8 cellular contexts compared by ENCODE assay signal in the genomic region with DNA sequence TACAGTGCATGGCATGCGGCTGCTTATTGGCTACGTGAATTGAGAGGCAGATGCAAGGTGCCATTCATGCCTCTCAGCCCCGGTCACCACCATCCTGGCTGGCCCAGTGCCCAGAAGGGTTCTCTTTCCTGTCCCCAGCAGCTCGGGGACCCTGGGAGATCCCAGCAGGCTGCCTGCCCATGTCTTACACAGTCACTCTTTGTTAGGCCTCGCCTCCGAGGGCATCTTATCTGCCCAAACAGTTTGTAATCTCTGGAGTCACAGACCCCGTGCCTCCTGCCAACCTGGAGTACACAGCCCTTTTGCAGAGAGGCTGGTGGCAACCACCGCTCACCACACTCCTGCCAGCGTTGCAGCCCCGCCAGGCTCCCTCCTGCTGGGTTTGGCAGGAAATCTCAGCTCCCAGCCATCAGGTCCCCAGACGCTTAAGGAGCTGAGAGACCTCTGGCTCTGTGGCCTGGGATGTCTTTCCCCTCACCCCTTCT. TPM values are rescaled to one million over a fixed set of nuclear protein-coding genes. Genes with fewer than 3 reads are reported as not detected.
DNase-seq lines count a peak whose midpoint lies in the region; ATAC-seq and TF ChIP-seq lines count a peak whose summit lies in the region.

No MANE protein-coding gene starts in this region.

- H3K27ac ChIP-seq in OCI-LY1 (ENCODE audit: low read depth, low read length, poor library complexity, severe bottlenecking): peak overlapping the region; percentile 68

- no peaks in the 10 kb centered on the region for H3F3A ChIP-seq in OCI-LY1 (ENCODE audit: insufficient read depth, low read length)

- H3K27ac Mint-ChIP-seq in stimulated activated naive CD8-positive, alpha-beta T cell treated with anti-CD3 and anti-CD28 coated beads, Interleukin-15, amount 100 ng/mL, for 72 hours: peak overlapping the region; percentile 51 to 74

- H4K20me1 ChIP-seq in OCI-LY1 (ENCODE audit: insufficient read depth, low read length): no peaks in the 10 kb centered on the region

- no peak overlapping the region for H3K4me3 Mint-ChIP-seq in stimulated activated naive CD8-positive, alpha-beta T cell treated with anti-CD3 and anti-CD28 coated beads, Interleukin-15, amount 100 ng/mL, for 72 hours

- H3K4me1 Mint-ChIP-seq in stimulated activated naive CD8-positive, alpha-beta T cell treated with anti-CD3 and anti-CD28 coated beads, Interleukin-15, amount 100 ng/mL, for 72 hours: peaks cover 48% of the 10 kb centered on the region

- no peaks in the 10 kb centered on the region for H3K9me3 ChIP-seq in OCI-LY1 (ENCODE audit: low read length)

- no peaks in the 10 kb centered on the region for H3K9me3 Mint-ChIP-seq in stimulated activated naive CD8-positive, alpha-beta T cell treated with anti-CD3 and anti-CD28 coated beads, Interleukin-15, amount 100 ng/mL, for 72 hours

- no peaks in the 10 kb centered on the region for H3K79me2 ChIP-seq in OCI-LY1 (ENCODE audit: insufficient read depth, low read length)

- DNase-seq in NCI-H510A treated with DMSO at 0.1 percent for 48 hours (lab: John Stamatoyannopoulos, UW) (peak; percentile 76), NCI-H510A (lab: John Stamatoyannopoulos, UW) (no peak)
- DNase-seq in stimulated activated naive CD8-positive, alpha-beta T cell treated with anti-CD3 and anti-CD28 coated beads, Interleukin-15, amount 100 ng/mL, for 72 hours: no peak
- DNase-seq in effector CD8-positive, alpha-beta T cell (lab: John Stamatoyannopoulos, UW): no peak
- DNase-seq in stimulated activated CD4-positive, alpha-beta T cell treated with anti-CD3 and anti-CD28 coated beads, Interleukin-15, amount 100 ng/mL, for 24 hours: no peak
- no peak for DNase-seq in activated effector memory CD4-positive, alpha-beta T cell treated with Interleukin-2 at 50 U/mL for 16 hours

- peak overlapping the region; percentile 19; the same call in 1 of the 2 replicates for H3K9ac ChIP-seq in OCI-LY1 (ENCODE audit: low read length)

- H3K4me3 ChIP-seq in OCI-LY1 (ENCODE audit: low read depth, low read length, poor library complexity, severe bottlenecking): no peak overlapping the region

- no peaks in the 10 kb centered on the region for H3K9me2 ChIP-seq in OCI-LY1 (ENCODE audit: low read depth, low read length)

- peaks cover 26% of the 10 kb centered on the region for H3K36me3 ChIP-seq in OCI-LY1 (ENCODE audit: insufficient read depth, low read length)

- no peak overlapping the region for H2AFZ ChIP-seq in OCI-LY1 (ENCODE audit: low read length)

- H3K27me3 Mint-ChIP-seq in stimulated activated naive CD8-positive, alpha-beta T cell treated with anti-CD3 and anti-CD28 coated beads, Interleukin-15, amount 100 ng/mL, for 72 hours: no peaks in the 10 kb centered on the region

- ATAC-seq in esophagus mucosa: peak; percentile 5
- peak; percentile 39 for ATAC-seq in stimulated activated naive CD8-positive, alpha-beta T cell treated with anti-CD3 and anti-CD28 coated beads, Interleukin-15, amount 100 ng/mL, for 72 hours

- H3K27me3 ChIP-seq in OCI-LY1 (ENCODE audit: insufficient read depth, low read length): no peaks in the 10 kb centered on the region

- peaks cover 34% of the 10 kb centered on the region for H3K4me1 ChIP-seq in OCI-LY1 (ENCODE audit: insufficient read depth, low read length, severe bottlenecking)

- TF ChIP-seq CTCF in OCI-LY1 (IDR thresholded peaks at IDR 0.05; ENCODE audit: low read length): no peak

- peak overlapping the region; percentile 1; the same call in 1 of the 2 replicates for H3K4me2 ChIP-seq in OCI-LY1 (ENCODE audit: low read length)

RNA-seq across cellular contexts. Expression of a gene that starts 7.0 kb away (rescaled TPM):
- 39.9 TPM for total RNA-seq in esophagus mucosa

RNA-seq across cellular contexts. Expression of a gene that starts 14.9 kb away (rescaled TPM):
- 13.0 TPM for total RNA-seq in esophagus mucosa

RNA-seq across cellular contexts. Expression of a gene that starts 30.0 kb away (rescaled TPM):
- total RNA-seq in esophagus mucosa: 14.3 TPM

RNA-seq across cellular contexts. Expression of a gene that starts 32.4 kb away (rescaled TPM):
- 11.4 TPM for total RNA-seq in esophagus mucosa

RNA-seq across cellular contexts. Expression of a gene that starts 46.1 kb away (rescaled TPM):
- 4.3 TPM for total RNA-seq in esophagus mucosa
